Comparison of ENCODE assay signal across 8 cellular contexts in genomic region chr2:127386246-127386645, GRCh38. TPM values are rescaled to one million over a fixed set of nuclear protein-coding genes. Genes with fewer than 3 reads are reported as not detected.
DNase-seq lines count a peak whose midpoint lies in the region; ATAC-seq, FAIRE-seq and TF ChIP-seq lines count a peak whose summit lies in the region.

No MANE protein-coding gene starts in this region.

- H3K9ac ChIP-seq in K562 (ENCODE audit: insufficient read depth in 1 of 2, low read depth in 2 of 2, low read length in 2 of 2), result peak overlapping the region in 1 of 2 experiments; percentile 83; a peak in 1 of 4 replicates
- peak overlapping the region; percentile 17 for H3K9ac ChIP-seq in muscle layer of colon (ENCODE audit: low read length)

- H3K4me1 ChIP-seq in K562 (replicated peaks in 1 of 2; ENCODE audit: control insufficient read depth in 2 of 2, insufficient read depth in 2 of 2, low read length in 2 of 2), result peaks cover 20 to 27% of the 10 kb centered on the region in 2 experiments; a peak in 3 of 5 replicates
- H3K4me1 ChIP-seq in muscle layer of colon (ENCODE audit: insufficient read depth, low read length), result peaks cover 34% of the 10 kb centered on the region

- no peak for TF ChIP-seq EP300 in K562 (IDR thresholded peaks at IDR 0.05; ENCODE audit: low read length)

- TF ChIP-seq RAD21 in K562 (CRISPR knock-in tag; conservative IDR thresholded peaks at IDR 0.05 in 1 of 2, IDR thresholded peaks at IDR 0.05 in 1 of 2), result no peak

- POLR2A ChIA-PET in K562 (lab: Yijun Ruan, JAX), result interaction anchor here (0.6 to 0.8 kb wide), 2 partner anchors 21 to 446 kb away, joined by 3 to 4 read pairs; no protein-coding TSS in a partner anchor

- H3K27ac ChIP-seq in K562 (ENCODE audit: extremely low read depth, low read depth, low read length) (no peak overlapping the region), muscle layer of colon (ENCODE audit: low read depth, low read length) (peak overlapping the region; percentile 99)

- no peaks in the 10 kb centered on the region for H3K9me1 ChIP-seq in K562 (ENCODE audit: control insufficient read depth, insufficient read depth, low read length)

- TF ChIP-seq CTCF in AG10803 (conservative IDR thresholded peaks at IDR 0.05; ENCODE audit: low read length) (no peak), K562 (IDR thresholded peaks at IDR 0.05 in 2 of 3, conservative IDR thresholded peaks at IDR 0.05 in 1 of 3; ENCODE audit: insufficient read depth in 2 of 3, low read depth in 1 of 3, low read length in 3 of 3) (no peak), GM10266 (IDR thresholded peaks at IDR 0.05; ENCODE audit: control insufficient read depth, insufficient read depth, low read depth, missing control alignments) (no peak)

- DNase-seq in AG10803 (ENCODE audit: low read depth) (peak; percentile 41), K562 (ENCODE audit: extremely low read depth in 1 of 4, low spot score in 3 of 4) (no peak), NCI-H187 (lab: John Stamatoyannopoulos, UW) (no peak), GM10266 (ENCODE audit: extremely low spot score) (no peak)
- no peak for DNase-seq in Jurkat, Clone E6-1 (ENCODE audit: low read depth, low spot score)

- H3K4me3 ChIP-seq in AG10803 (ENCODE audit: low read length) (peak overlapping the region; percentile 88), K562 (peak overlapping the region; percentile 87; the same call in 1 of the 2 replicates), muscle layer of colon (ENCODE audit: low read depth in 1 of 2, low read length in 2 of 2) (peak overlapping the region in 1 of 2 donors; percentile 57)
- H3K4me3 ChIP-seq in Jurkat, Clone E6-1 (ENCODE audit: low read length), result peak overlapping the region; percentile 86

- H3K27me3 ChIP-seq in K562 (ENCODE audit: control insufficient read depth in 2 of 2, insufficient read depth in 2 of 2, low read length in 2 of 2) (no peaks in the 10 kb centered on the region), muscle layer of colon (ENCODE audit: control insufficient read depth in 1 of 2, insufficient read depth in 2 of 2, low read length in 2 of 2) (no peaks in the 10 kb centered on the region)

- WGBS in K562 (ENCODE audit: insufficient coverage, low coverage, missing lambda C conversion rate), result 71% methylated on average over 4 of the region's 4 CpGs

- H3K79me2 ChIP-seq in K562 (ENCODE audit: control insufficient read depth, insufficient read depth, low read length), result peaks cover 56% of the 10 kb centered on the region

- BruUV-seq in K562 (replicated peaks; lab: Mats Ljungman, UMichigan), result no TSS peak

- ATAC-seq in K562 (no peak), GM21619 (IDR thresholded peaks at IDR 0.05; ENCODE audit: unreplicated experiment) (no peak), GM19324 (IDR thresholded peaks at IDR 0.05; ENCODE audit: low FRiP score, unreplicated experiment) (no peak)

- no peak for TF ChIP-seq POLR2A in K562 (conservative IDR thresholded peaks at IDR 0.05)

- H2AFZ ChIP-seq in K562 (ENCODE audit: low read depth, low read length), result no peak overlapping the region

- no peaks in the 10 kb centered on the region for H3K9me3 ChIP-seq in K562 (replicated peaks; ENCODE audit: control insufficient read depth, insufficient read depth, low read depth, low read length)
- no peaks in the 10 kb centered on the region for H3K9me3 ChIP-seq in muscle layer of colon (ENCODE audit: low read length)

- no peak overlapping the region for H3K4me2 ChIP-seq in K562 (ENCODE audit: insufficient read depth, low read length)

- no peaks in the 10 kb centered on the region; the same call in 2 of the 3 replicates for H3K36me3 ChIP-seq in K562 (ENCODE audit: control insufficient read depth, insufficient read depth, low read length)
- H3K36me3 ChIP-seq in muscle layer of colon (ENCODE audit: insufficient read depth, low read length), result no peaks in the 10 kb centered on the region

- peaks cover 3% of the 10 kb centered on the region; the same call in 1 of the 2 replicates for H4K20me1 ChIP-seq in K562 (replicated peaks; ENCODE audit: control insufficient read depth, insufficient read depth, low read length)

- in situ Hi-C loops in K562 (cut with MboI), result no loop called here

- CTCF ChIA-PET in K562 (lab: Yijun Ruan, JAX; ENCODE audit: low intra/inter-chr PET ratio), result no interaction called here

- intact Hi-C loops in K562 (cut with micrococcal nuclease), result no loop called here

- no peak for FAIRE-seq in K562 (lab: Jason Lieb, UNC)

TF ChIP-seq in K562, 482 proteins besides CTCF, POLR2A, EP300 and RAD21:
- TF ChIP-seq ZKSCAN8 (CRISPR knock-in tag; IDR thresholded peaks at IDR 0.05) (no peak), CEBPG (CRISPR knock-in tag; IDR thresholded peaks at IDR 0.05) (no peak), CEBPG (tag; conservative IDR thresholded peaks at IDR 0.05 in 1 of 2, IDR thresholded peaks at IDR 0.05 in 1 of 2) (peak; percentile 27 to 64; a peak in 2 of 4 replicates), CEBPB (tag; IDR thresholded peaks at IDR 0.05) (0 out of 2 replicates have a peak, but pooled peaks have one; percentile 30)

RNA-seq across cellular contexts. Expression of gene MAP3K2, which starts 1.5 kb away (rescaled TPM):
- polyA plus RNA-seq in Jurkat, Clone E6-1 (2012; ENCODE audit: insufficient read depth, insufficient read length), result 4.1 TPM
- 11.9 and 21.7 TPM in 2 replicates for total RNA-seq in K562 (2011; cell fraction: chromatin; rRNA removed; ENCODE audit: low replicate concordance)
- total RNA-seq in K562 (2011; cell fraction: nucleolus; rRNA removed), result 4.2 and 6.8 TPM in 2 replicates
- total RNA-seq in K562 (2011; cell fraction: nucleoplasm; rRNA removed), result 7.3 and 14.1 TPM in 2 replicates
- 7.1 and 12.1 TPM in 2 replicates for total RNA-seq in K562 (2014; rRNA removed)
- 9.0 and 10.0 TPM in 2 replicates for total RNA-seq in K562 (2014; rRNA removed; fragmentation: Illumina TruSeq; extraction: Trizol)
- 8.3 TPM in 2 replicates for total RNA-seq in K562 (2015; rRNA removed; fragmentation: Illumina TruSeq; extraction: Trizol)
- total RNA-seq in K562 (2021), result 14.2 and 15.5 TPM in 2 replicates
- 5.4 and 5.7 TPM in 2 replicates for polyA plus RNA-seq in K562 (2011; rRNA removed)
- 1.9 and 2.8 TPM in 2 replicates for polyA plus RNA-seq in K562 (2011; cell fraction: cytosol; rRNA removed)
- polyA plus RNA-seq in K562 (2011; cell fraction: nucleus; rRNA removed), result 11.4 and 11.5 TPM in 2 replicates
- polyA plus RNA-seq in K562 (2012), result 3.4 and 3.5 TPM in 2 replicates
- polyA plus RNA-seq in K562 (2014; fragmentation: Illumina TruSeq; extraction: Trizol), result 5.0 and 5.3 TPM in 2 replicates
- polyA plus RNA-seq in K562 (2014; fragmentation: Nextera tagmentation; extraction: Ambion mirVana), result 1 to 10 TPM; 1.2 to 2.6 TPM
- polyA plus RNA-seq in K562 (2014; rRNA removed), result 4.8 and 4.9 TPM in 2 replicates
- 15.4 and 22.1 TPM in 2 replicates for polyA minus RNA-seq in K562 (2011; rRNA and poly(A)+ RNA removed)
- polyA minus RNA-seq in K562 (2011; cell fraction: cytosol; rRNA and poly(A)+ RNA removed), result 8.7 and 10.0 TPM in 2 replicates
- 8.6 and 14.6 TPM in 2 replicates for polyA minus RNA-seq in K562 (2011; cell fraction: nucleus; rRNA and poly(A)+ RNA removed)

RNA-seq across cellular contexts. Expression of gene PROC, which starts 32.0 kb away (rescaled TPM):
- 0.92 TPM for polyA plus RNA-seq in Jurkat, Clone E6-1 (2012; ENCODE audit: insufficient read depth, insufficient read length)
- total RNA-seq in K562 (2011; cell fraction: chromatin; rRNA removed; ENCODE audit: low replicate concordance), result not detected in 2 replicates
- total RNA-seq in K562 (2011; cell fraction: nucleolus; rRNA removed), result not detected in 2 replicates
- total RNA-seq in K562 (2011; cell fraction: nucleoplasm; rRNA removed), result not detected in 2 replicates
- total RNA-seq in K562 (2014; rRNA removed) (not detected in 2 replicates), K562 (2014; rRNA removed; fragmentation: Illumina TruSeq; extraction: Trizol) (not detected in 2 replicates), K562 (2015; rRNA removed; fragmentation: Illumina TruSeq; extraction: Trizol) (not detected in 2 replicates), K562 (2021) (not detected in 2 replicates)
- polyA plus RNA-seq in K562 (2011; rRNA removed) (not detected in 2 replicates), K562 (2014; fragmentation: Illumina TruSeq; extraction: Trizol) (not detected in 2 replicates), K562 (2014; fragmentation: Nextera tagmentation; extraction: Ambion mirVana) (not detected), K562 (2014; rRNA removed) (not detected in 2 replicates)
- polyA plus RNA-seq in K562 (2011; cell fraction: cytosol; rRNA removed), result not detected in 2 replicates
- polyA plus RNA-seq in K562 (2011; cell fraction: nucleus; rRNA removed), result not detected in 2 replicates
- polyA plus RNA-seq in K562 (2012), result 0.14 and 0.25 TPM in 2 replicates
- not detected in 2 replicates for polyA minus RNA-seq in K562 (2011; rRNA and poly(A)+ RNA removed)
- polyA minus RNA-seq in K562 (2011; cell fraction: cytosol; rRNA and poly(A)+ RNA removed), result not detected in 2 replicates
- not detected in 2 replicates for polyA minus RNA-seq in K562 (2011; cell fraction: nucleus; rRNA and poly(A)+ RNA removed)
